Comparison of ENCODE assay signal across 8 cellular contexts in the genomic region with DNA sequence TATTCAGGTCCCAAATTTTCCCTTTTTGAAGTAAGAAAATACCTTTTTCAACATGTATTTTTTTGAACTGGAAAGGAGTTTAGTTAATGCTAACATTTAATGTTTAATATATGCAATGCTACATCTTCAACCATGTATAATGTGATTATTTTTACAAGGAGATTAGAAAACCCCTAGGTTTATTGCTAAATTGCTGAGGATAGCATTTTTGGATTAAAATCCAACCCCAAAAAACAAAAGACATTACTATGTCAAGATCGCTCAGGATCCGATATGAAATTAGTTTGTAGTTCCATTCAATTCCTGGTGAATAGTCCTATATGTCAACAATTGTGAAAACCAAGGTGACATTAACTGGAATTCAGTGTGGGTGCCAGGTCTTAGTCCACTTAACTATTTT. TPM values are rescaled to one million over a fixed set of nuclear protein-coding genes. Genes with fewer than 3 reads are reported as not detected.
"Had no signal": no experiment of that assay in that cellular context is flagged by ENCODE, and none has a peak within 500 bp of the region (broad histone marks: within the 10 kb centered on the region; RNA-seq: fewer than 3 reads in every experiment).

No MANE protein-coding gene starts in this region.

- H3K4me1 ChIP-seq: HAP-1 had no signal

- H3K36me3 ChIP-seq: HAP-1 had no signal

- H3K9me3 ChIP-seq: HAP-1 had no signal

- ATAC-seq: GM23338, HCT116 had no signal

- H3K4me3 ChIP-seq: GM23338, HAP-1 had no signal

- DNase-seq: H7, HFFc6, KG1 had no signal

- H2AFZ ChIP-seq: GM23338 had no signal

- H3K27ac ChIP-seq: HL-60 had no signal

- H3K27me3 Mint-ChIP-seq: IgD-negative memory B cell had no signal

- H3K9me3 Mint-ChIP-seq: GM23338, IgD-negative memory B cell had no signal

- H3K4me3 Mint-ChIP-seq: GM23338, HFFc6, IgD-negative memory B cell had no signal

- H3K27ac Mint-ChIP-seq: GM23338, HFFc6, IgD-negative memory B cell had no signal

- H3K36me3 Mint-ChIP-seq: IgD-negative memory B cell had no signal

- H3K4me2 ChIP-seq: GM23338 had no signal

- H3K4me1 Mint-ChIP-seq: IgD-negative memory B cell had no signal

RNA-seq across cellular contexts. Expression of a gene that starts 35.2 kb away (rescaled TPM):
- total RNA-seq: HFFc6 had no signal
- polyA plus RNA-seq: IgD-negative memory B cell had no signal
